ENCODE assay signal across 30 cellular contexts in the genomic region with DNA sequence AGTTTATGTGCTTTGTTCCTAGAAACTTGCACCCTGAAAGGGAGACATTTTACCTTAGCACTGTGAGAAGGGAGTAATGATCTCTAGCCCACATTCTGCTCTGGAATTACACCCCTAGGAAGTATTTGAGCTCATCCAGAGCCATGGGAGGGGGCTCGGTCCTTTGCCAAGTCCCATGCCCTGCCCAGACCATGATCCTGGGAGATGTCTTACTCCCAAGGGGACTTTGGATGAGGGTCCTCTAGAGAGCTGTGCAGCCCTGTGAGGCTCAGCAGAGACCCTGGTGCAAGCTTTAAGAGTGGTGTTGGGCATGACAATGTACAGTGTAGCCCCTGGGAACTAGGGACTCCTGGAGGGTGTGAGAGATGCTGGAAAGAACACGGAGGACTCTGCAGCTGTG.
"Had no signal": no experiment of that assay in that cellular context is flagged by ENCODE, and none has a peak within 500 bp of the region (broad histone marks: within the 10 kb centered on the region; RNA-seq: fewer than 3 reads in every experiment).

No MANE protein-coding gene starts in this region.

- H3K9me3 Mint-ChIP-seq: activated CD4-positive, alpha-beta memory T cell treated with anti-CD3 and anti-CD28 coated beads for 36 hours; activated CD4-positive, alpha-beta T cell treated with anti-CD3 and anti-CD28 coated beads, Interleukin-2, amount 10 ng/mL, durations not matched to agents 24 days and 14 days; activated naive CD4-positive, alpha-beta T cell treated with anti-CD3 and anti-CD28 coated beads for 36 hours; activated naive CD4-positive, alpha-beta T cell treated with anti-CD3 and anti-CD28 coated beads, Interleukin-2, amount 50 U/mL, for 24 hours; activated naive CD8-positive, alpha-beta T cell treated with anti-CD3 and anti-CD28 coated beads, Interleukin-2, amount 10 ng/mL, durations not matched to agents 7 days and 5 days; activated T-helper 1 cell treated with anti-CD3 and anti-CD28 coated beads, Interleukin-12 subunit alpha, Interleukin-12 subunit beta, Interleukin-2, Interleukin-4 antibody, amounts not matched to agents 30 ng/mL and 10 ng/mL and 1 ng/mL, durations not matched to agents 14 hours and 24 hours and 36 hours; activated T-helper 2 cell treated with anti-CD3 and anti-CD28 coated beads, Interferon-gamma antibody, Interleukin-2, Interleukin-4, amounts not matched to agents 10 μg/mL and 5 μg/mL and 100 μg/mL, durations not matched to agents 14 hours and 24 hours and 36 hours; T-helper 2 cell treated with Interferon-gamma antibody and Interleukin-4, amounts not matched to agents 5 μg/mL and 100 μg/mL, for 36 hours had no signal

- DNase-seq: activated CD4-positive, alpha-beta memory T cell treated with anti-CD3 and anti-CD28 coated beads for 36 hours; activated CD4-positive, alpha-beta T cell treated with anti-CD3 and anti-CD28 coated beads for 36 hours; activated CD4-positive, alpha-beta T cell treated with anti-CD3 and anti-CD28 coated beads, Interleukin-2, amount 10 ng/mL, durations not matched to agents 24 days and 14 days; activated CD4-positive, CD25-positive, alpha-beta regulatory T cell; activated CD4-positive, CD25-positive, alpha-beta regulatory T cell treated with anti-CD3 and anti-CD28 coated beads, Interleukin-2, amount 50 U/mL, for 72 hours; activated CD8-positive, alpha-beta memory T cell treated with anti-CD3 and anti-CD28 coated beads, Interleukin-2, amount 10 ng/mL, durations not matched to agents 7 days and 5 days; activated CD8-positive, alpha-beta memory T cell treated with anti-CD3 and anti-CD28 coated beads, Interleukin-2, amount 50 U/mL, for 4 hours; activated CD8-positive, alpha-beta T cell treated with anti-CD3 and anti-CD28 coated beads, Interleukin-2, amount 10 ng/mL, durations not matched to agents 7 days and 5 days; activated effector memory CD4-positive, alpha-beta T cell treated with anti-CD3 and anti-CD28 coated beads, Interleukin-2, amount 50 U/mL, for 16 hours; activated naive CD4-positive, alpha-beta T cell treated with anti-CD3 and anti-CD28 coated beads for 36 hours; activated naive CD8-positive, alpha-beta T cell treated with anti-CD3 and anti-CD28 coated beads, Interleukin-2, amount 10 ng/mL, durations not matched to agents 7 days and 5 days; activated T-cell treated with anti-CD3 and anti-CD28 coated beads, Interleukin-2, amount 50 U/mL, for 1 hour; activated T-cell treated with anti-CD3 and anti-CD28 coated beads, Interleukin-2, amount 50 U/mL, for 48 hours; amniotic stem cell; anterior cingulate cortex; body of pancreas; caudate nucleus; cortex of kidney; effector CD8-positive, alpha-beta T cell; esophagus squamous epithelium; foreskin melanocyte; T-helper 1 cell; T-helper 17 cell; T1000 had no signal

- H3K4me1 ChIP-seq: body of pancreas, esophagus squamous epithelium, gastroesophageal sphincter had no signal

- H3K27ac ChIP-seq: body of pancreas, epithelial cell of prostate, esophagus squamous epithelium, gastroesophageal sphincter had no signal

- H3K9me3 ChIP-seq: body of pancreas, esophagus squamous epithelium, gastroesophageal sphincter had no signal

- H3K27ac Mint-ChIP-seq: activated CD4-positive, alpha-beta memory T cell treated with anti-CD3 and anti-CD28 coated beads for 36 hours; activated CD4-positive, alpha-beta T cell treated with anti-CD3 and anti-CD28 coated beads for 36 hours; activated CD4-positive, alpha-beta T cell treated with anti-CD3 and anti-CD28 coated beads, Interleukin-2, amount 10 ng/mL, durations not matched to agents 24 days and 14 days; activated CD8-positive, alpha-beta memory T cell treated with anti-CD3 and anti-CD28 coated beads, Interleukin-2, amount 10 ng/mL, durations not matched to agents 7 days and 5 days; activated CD8-positive, alpha-beta T cell treated with anti-CD3 and anti-CD28 coated beads, Interleukin-2, amount 10 ng/mL, durations not matched to agents 7 days and 5 days; activated naive CD4-positive, alpha-beta T cell treated with anti-CD3 and anti-CD28 coated beads for 36 hours; activated naive CD4-positive, alpha-beta T cell treated with anti-CD3 and anti-CD28 coated beads, Interleukin-2, amount 50 U/mL, for 24 hours; activated naive CD8-positive, alpha-beta T cell treated with anti-CD3 and anti-CD28 coated beads, Interleukin-2, amount 10 ng/mL, durations not matched to agents 7 days and 5 days; activated T-helper 1 cell treated with anti-CD3 and anti-CD28 coated beads, Interleukin-12 subunit alpha, Interleukin-12 subunit beta, Interleukin-2, Interleukin-4 antibody, amounts not matched to agents 30 ng/mL and 10 ng/mL and 1 ng/mL, durations not matched to agents 14 hours and 24 hours and 36 hours; activated T-helper 2 cell treated with anti-CD3 and anti-CD28 coated beads, Interferon-gamma antibody, Interleukin-2, Interleukin-4, amounts not matched to agents 10 μg/mL and 5 μg/mL and 100 μg/mL, durations not matched to agents 14 hours and 24 hours and 36 hours; T-helper 17 cell; T-helper 2 cell treated with Interferon-gamma antibody and Interleukin-4, amounts not matched to agents 5 μg/mL and 100 μg/mL, for 36 hours had no signal

- H3K4me1 Mint-ChIP-seq: activated naive CD4-positive, alpha-beta T cell treated with anti-CD3 and anti-CD28 coated beads, Interleukin-2, amount 50 U/mL, for 24 hours had no signal

- ATAC-seq: activated CD4-positive, alpha-beta T cell treated with anti-CD3 and anti-CD28 coated beads for 36 hours; activated CD8-positive, alpha-beta memory T cell treated with anti-CD3 and anti-CD28 coated beads, Interleukin-2, amount 10 ng/mL, durations not matched to agents 7 days and 5 days; activated CD8-positive, alpha-beta T cell treated with anti-CD3 and anti-CD28 coated beads, Interleukin-2, amount 10 ng/mL, durations not matched to agents 7 days and 5 days; body of pancreas; gastroesophageal sphincter; T-helper 17 cell had no signal

- H3K36me3 ChIP-seq: esophagus squamous epithelium, gastroesophageal sphincter had no signal

- H3K27me3 Mint-ChIP-seq: activated CD4-positive, alpha-beta memory T cell treated with anti-CD3 and anti-CD28 coated beads for 36 hours; activated CD4-positive, alpha-beta T cell treated with anti-CD3 and anti-CD28 coated beads for 36 hours; activated CD4-positive, alpha-beta T cell treated with anti-CD3 and anti-CD28 coated beads, Interleukin-2, amount 10 ng/mL, durations not matched to agents 24 days and 14 days; activated CD8-positive, alpha-beta memory T cell treated with anti-CD3 and anti-CD28 coated beads, Interleukin-2, amount 10 ng/mL, durations not matched to agents 7 days and 5 days; activated naive CD4-positive, alpha-beta T cell treated with anti-CD3 and anti-CD28 coated beads, Interleukin-2, amount 50 U/mL, for 24 hours; T-helper 17 cell had no signal

- H3K4me3 Mint-ChIP-seq: activated CD4-positive, alpha-beta memory T cell treated with anti-CD3 and anti-CD28 coated beads for 36 hours; activated CD4-positive, alpha-beta T cell treated with anti-CD3 and anti-CD28 coated beads for 36 hours; activated CD4-positive, alpha-beta T cell treated with anti-CD3 and anti-CD28 coated beads, Interleukin-2, amount 10 ng/mL, durations not matched to agents 24 days and 14 days; activated CD8-positive, alpha-beta memory T cell treated with anti-CD3 and anti-CD28 coated beads, Interleukin-2, amount 10 ng/mL, durations not matched to agents 7 days and 5 days; activated CD8-positive, alpha-beta T cell treated with anti-CD3 and anti-CD28 coated beads, Interleukin-2, amount 10 ng/mL, durations not matched to agents 7 days and 5 days; activated naive CD4-positive, alpha-beta T cell treated with anti-CD3 and anti-CD28 coated beads for 36 hours; activated naive CD4-positive, alpha-beta T cell treated with anti-CD3 and anti-CD28 coated beads, Interleukin-2, amount 50 U/mL, for 24 hours; activated naive CD8-positive, alpha-beta T cell treated with anti-CD3 and anti-CD28 coated beads, Interleukin-2, amount 10 ng/mL, durations not matched to agents 7 days and 5 days; activated T-helper 1 cell treated with anti-CD3 and anti-CD28 coated beads, Interleukin-12 subunit alpha, Interleukin-12 subunit beta, Interleukin-2, Interleukin-4 antibody, amounts not matched to agents 30 ng/mL and 10 ng/mL and 1 ng/mL, durations not matched to agents 14 hours and 24 hours and 36 hours; T-helper 17 cell; T-helper 2 cell treated with Interferon-gamma antibody and Interleukin-4, amounts not matched to agents 5 μg/mL and 100 μg/mL, for 36 hours had no signal

- H3K36me3 Mint-ChIP-seq: activated CD4-positive, alpha-beta memory T cell treated with anti-CD3 and anti-CD28 coated beads for 36 hours; activated CD8-positive, alpha-beta memory T cell treated with anti-CD3 and anti-CD28 coated beads, Interleukin-2, amount 10 ng/mL, durations not matched to agents 7 days and 5 days; activated naive CD4-positive, alpha-beta T cell treated with anti-CD3 and anti-CD28 coated beads, Interleukin-2, amount 50 U/mL, for 24 hours; activated naive CD8-positive, alpha-beta T cell treated with anti-CD3 and anti-CD28 coated beads, Interleukin-2, amount 10 ng/mL, durations not matched to agents 7 days and 5 days had no signal

- H3K27me3 ChIP-seq: body of pancreas, esophagus squamous epithelium, gastroesophageal sphincter had no signal

- H3K4me3 ChIP-seq: body of pancreas, esophagus squamous epithelium, gastroesophageal sphincter had no signal
